Comparison of ENCODE assay signal across 17 cellular contexts in the genomic region with DNA sequence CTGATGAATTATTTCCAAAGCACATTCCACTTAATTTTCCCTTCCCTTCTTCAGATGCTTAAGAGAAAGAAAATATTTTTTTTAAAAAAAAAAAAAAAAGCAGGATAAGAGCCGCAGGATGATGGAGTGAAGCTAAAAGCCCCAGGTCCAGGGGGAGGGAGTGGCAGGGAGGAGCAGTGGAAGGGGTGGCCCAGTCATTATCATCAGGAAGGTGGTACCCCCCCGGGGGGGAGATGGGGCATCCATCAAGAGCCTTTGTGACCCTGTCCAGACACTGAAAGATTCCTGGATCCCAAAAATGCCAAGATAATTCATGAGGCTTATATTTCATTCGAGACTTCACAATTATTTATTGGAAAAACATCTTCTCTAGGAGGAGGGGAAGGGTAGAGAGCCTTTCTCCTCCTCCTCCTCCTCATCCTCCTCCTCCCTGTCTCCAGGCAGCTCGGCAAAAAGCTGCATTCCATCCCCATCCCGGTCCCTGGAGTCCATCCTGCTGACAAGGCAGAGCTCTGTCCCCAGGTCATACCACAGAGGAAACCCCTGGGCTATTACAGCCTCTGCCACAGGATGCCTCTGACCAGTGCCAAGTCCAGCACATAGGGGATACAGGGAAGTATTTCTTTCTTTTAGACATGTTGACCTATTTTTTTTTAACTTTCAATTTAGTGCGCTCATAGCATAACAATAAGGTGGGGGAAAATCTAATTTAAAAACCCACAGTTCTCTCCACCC.
DNase-seq lines count a peak whose midpoint lies in the region; ATAC-seq and TF ChIP-seq lines count a peak whose summit lies in the region.
"Had no signal": no experiment of that assay in that cellular context is flagged by ENCODE, and none has a peak within 500 bp of the region (broad histone marks: within the 10 kb centered on the region; RNA-seq: fewer than 3 reads in every experiment).

No MANE protein-coding gene starts in this region.

- no peak for ATAC-seq in effector memory CD8-positive, alpha-beta T cell (replicated peaks)
- ATAC-seq in HG02973 (IDR thresholded peaks at IDR 0.05; ENCODE audit: unreplicated experiment), result no peak
- no peak for ATAC-seq in HG02981 (IDR thresholded peaks at IDR 0.05; ENCODE audit: unreplicated experiment)
- ATAC-seq: body of pancreas, psoas muscle had no signal

- H3F3A ChIP-seq in GM23248 (ENCODE audit: insufficient read depth), result peaks cover 27% of the 10 kb centered on the region

- peaks cover 27% of the 10 kb centered on the region for H3K4me1 ChIP-seq in GM23248 (ENCODE audit: insufficient read depth)
- H3K4me1 ChIP-seq in adipocyte (ENCODE audit: control insufficient read depth, insufficient read depth, low read length), result peaks cover 27% of the 10 kb centered on the region
- peaks cover 25% of the 10 kb centered on the region for H3K4me1 ChIP-seq in skeletal muscle satellite cell (ENCODE audit: control insufficient read depth, insufficient read depth, low read length)
- H3K4me1 ChIP-seq: body of pancreas, psoas muscle had no signal

- H2AFZ ChIP-seq in GM23248, result no peak overlapping the region

- H3K9me3 Mint-ChIP-seq in effector memory CD8-positive, alpha-beta T cell, result peaks cover 0 to 12% of the 10 kb centered on the region in 2 donors

- peak overlapping the region; percentile 77 for H3K27ac ChIP-seq in GM23248
- H3K27ac ChIP-seq: body of pancreas, psoas muscle had no signal

- H3K27me3 Mint-ChIP-seq in effector memory CD8-positive, alpha-beta T cell, result peaks cover 40 to 57% of the 10 kb centered on the region in 2 donors

- no peak for TF ChIP-seq CTCF in fibroblast of the aortic adventitia (IDR thresholded peaks at IDR 0.05; ENCODE audit: insufficient read depth, low read length)

- H3K36me3 Mint-ChIP-seq in effector memory CD8-positive, alpha-beta T cell (ENCODE audit: insufficient read depth), result no peaks in the 10 kb centered on the region
- H3K36me3 Mint-ChIP-seq: CD4-positive, CD25-positive, alpha-beta regulatory T cell had no signal

- no peaks in the 10 kb centered on the region for H3K4me1 Mint-ChIP-seq in effector memory CD8-positive, alpha-beta T cell (ENCODE audit: low read depth in 2 of 2)
- H3K4me1 Mint-ChIP-seq: CD4-positive, CD25-positive, alpha-beta regulatory T cell; naive B cell had no signal

- H3K9ac ChIP-seq in GM23248, result peak overlapping the region; percentile 62; the same call in 1 of the 2 replicates
- peak overlapping the region; percentile 30 for H3K9ac ChIP-seq in adipocyte (ENCODE audit: low read length)
- no peak overlapping the region for H3K9ac ChIP-seq in skeletal muscle satellite cell (ENCODE audit: low read depth, low read length)

- H3K4me3 Mint-ChIP-seq in effector memory CD8-positive, alpha-beta T cell, result no peak overlapping the region
- H3K4me3 Mint-ChIP-seq: CD4-positive, CD25-positive, alpha-beta regulatory T cell had no signal

- WGBS in GM23248 (ENCODE audit: low coverage in 1 of 2, low lambda C conversion rate in 2 of 2, missing lambda C conversion rate in 2 of 2), 2 experiments, result 18% methylated on average over 6 of the region's 6 CpGs

- H3K9me2 ChIP-seq in GM23248 (ENCODE audit: insufficient read depth), result no peaks in the 10 kb centered on the region

- no peaks in the 10 kb centered on the region for H3K9me3 ChIP-seq in GM23248 (ENCODE audit: low read depth)
- H3K9me3 ChIP-seq in adipocyte (ENCODE audit: control insufficient read depth, low read length), result peaks cover 6% of the 10 kb centered on the region
- H3K9me3 ChIP-seq in skeletal muscle satellite cell (replicated peaks; ENCODE audit: low read length), result no peaks in the 10 kb centered on the region
- H3K9me3 ChIP-seq: psoas muscle had no signal

- DNase-seq in GM23248, result peak; percentile 64
- DNase-seq in adipocyte (ENCODE audit: low read depth), result peak; percentile 61
- peak; percentile 49 for DNase-seq in fibroblast of the aortic adventitia (ENCODE audit: low read depth)
- no peak for DNase-seq in effector memory CD8-positive, alpha-beta T cell
- no peak for DNase-seq in NCI-H2196 (lab: John Stamatoyannopoulos, UW; ENCODE audit: unreplicated experiment)
- DNase-seq: activated gamma-delta T cell treated with Interleukin-2 at 50 U/mL for 16 hours; body of pancreas; CD4-positive, CD25-positive, alpha-beta regulatory T cell; effector CD4-positive, alpha-beta T cell; kidney; naive B cell; NCI-H1105 treated with DMSO at 0.1 percent for 48 hours; NCI-H226; psoas muscle had no signal

- no peaks in the 10 kb centered on the region for H3K79me2 ChIP-seq in GM23248 (ENCODE audit: insufficient read depth)

- in situ Hi-C loops in GM23248 (cut with MboI), result no loop called here

- H4K20me1 ChIP-seq in GM23248 (ENCODE audit: insufficient read depth), result no peaks in the 10 kb centered on the region

- H3K4me3 ChIP-seq in GM23248 (peak overlapping the region; percentile 42), adipocyte (ENCODE audit: low read length) (peak overlapping the region; percentile 55), fibroblast of the aortic adventitia (ENCODE audit: low read depth, low read length) (peak overlapping the region; percentile 25), skeletal muscle satellite cell (ENCODE audit: low read length) (no peak overlapping the region)
- H3K4me3 ChIP-seq: body of pancreas, psoas muscle had no signal

- H3K27ac Mint-ChIP-seq in effector memory CD8-positive, alpha-beta T cell, result no peak overlapping the region
- H3K27ac Mint-ChIP-seq: CD4-positive, CD25-positive, alpha-beta regulatory T cell; naive B cell had no signal

- H3K27me3 ChIP-seq in GM23248 (replicated peaks; ENCODE audit: insufficient read depth) (no peaks in the 10 kb centered on the region), adipocyte (replicated peaks; ENCODE audit: control insufficient read depth, insufficient read depth, low read length) (no peaks in the 10 kb centered on the region), skeletal muscle satellite cell (ENCODE audit: control insufficient read depth, insufficient read depth, low read length) (no peaks in the 10 kb centered on the region)
- H3K27me3 ChIP-seq: body of pancreas had no signal

- H3K36me3 ChIP-seq in GM23248 (ENCODE audit: low read depth) (no peaks in the 10 kb centered on the region), adipocyte (ENCODE audit: control insufficient read depth, insufficient read depth, low read length, severe bottlenecking) (no peaks in the 10 kb centered on the region), skeletal muscle satellite cell (ENCODE audit: insufficient read depth, low read length) (no peaks in the 10 kb centered on the region)

- H3K4me2 ChIP-seq in GM23248 (ENCODE audit: unreplicated experiment), result peak overlapping the region; percentile 78
- H3K4me2 ChIP-seq in skeletal muscle satellite cell (ENCODE audit: low read length), result peak overlapping the region; percentile 3

Comparison
In these comparisons a context has a peak if more than half of its experiments do, and no peak if none do; other contexts are left out.
1. DNase-seq: peak in GM23248 (single experiment), adipocyte (single experiment) and fibroblast of the aortic adventitia (single experiment); none in effector memory CD8-positive, alpha-beta T cell (0 of 3) and NCI-H2196 (single experiment).